Comparison of ENCODE assay signal across 8 cellular contexts in the genomic region with DNA sequence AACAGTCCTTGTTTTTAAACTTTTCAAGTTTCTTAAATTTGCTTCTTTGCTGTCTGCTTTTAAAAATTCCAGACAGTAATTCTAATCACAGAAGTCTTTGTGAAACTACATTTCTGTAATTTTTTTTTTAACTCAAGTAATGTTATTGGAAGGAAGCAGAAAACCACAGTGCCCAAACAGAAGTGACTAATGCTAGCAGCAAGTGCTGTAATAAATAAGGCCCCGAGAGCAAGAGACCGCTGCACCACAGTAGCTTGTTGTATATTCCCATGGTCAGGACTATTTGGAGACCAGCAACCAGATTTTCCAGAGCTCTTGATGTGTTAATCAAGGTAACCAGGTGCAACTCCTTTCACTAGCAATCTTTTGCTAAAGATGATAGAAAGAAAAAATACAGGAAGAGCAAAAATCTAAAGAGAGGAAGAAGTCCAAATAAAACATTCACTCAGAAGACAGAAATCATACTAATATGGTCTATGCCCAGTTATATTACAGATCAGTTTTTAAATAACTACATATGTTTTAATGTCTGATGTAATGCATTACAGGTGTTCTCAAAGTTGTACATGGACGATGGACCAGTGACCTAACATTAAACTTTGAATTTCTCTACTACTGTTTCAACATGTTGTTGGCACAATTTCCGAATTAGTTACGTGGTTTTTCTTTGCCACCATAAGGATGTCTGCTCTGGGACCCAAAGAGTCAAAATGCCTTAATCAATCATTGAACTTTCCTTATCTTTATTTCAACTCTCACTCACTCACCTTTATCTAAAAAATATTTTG. TPM values are rescaled to one million over a fixed set of nuclear protein-coding genes. Genes with fewer than 3 reads are reported as not detected.
DNase-seq lines count a peak whose midpoint lies in the region; ATAC-seq, FAIRE-seq and TF ChIP-seq lines count a peak whose summit lies in the region.

No MANE protein-coding gene starts in this region.

- H3K4me2 ChIP-seq in astrocyte (ENCODE audit: low read length), result peak overlapping the region; percentile 80

- TF ChIP-seq POLR2A in heart left ventricle (IDR thresholded peaks at IDR 0.05), result no peak

- H3K9ac ChIP-seq in astrocyte (ENCODE audit: low read length), result peak overlapping the region; percentile 77

- FAIRE-seq in astrocyte (lab: Jason Lieb, UNC), result peak; percentile 65

- no peak for DNase-seq in heart left ventricle
- DNase-seq in heart right ventricle, result no peak
- peak; percentile 97 for DNase-seq in astrocyte (ENCODE audit: low read depth)
- no peak for DNase-seq in psoas muscle
- DNase-seq in OCI-M1 (lab: John Stamatoyannopoulos, UW), result no peak
- no peak for DNase-seq in NCI-H146 treated with DMSO at 0.1 percent for 48 hours (lab: John Stamatoyannopoulos, UW; ENCODE audit: unreplicated experiment)
- DNase-seq in GM19240 (ENCODE audit: insufficient read length, low spot score), result no peak

- peaks cover 63% of the 10 kb centered on the region for H4K20me1 ChIP-seq in astrocyte (ENCODE audit: insufficient read depth, low read length)

- H3K27ac ChIP-seq in heart left ventricle (peak overlapping the region in 8 of 12 donors; percentile 20 to 73 (median 50)), heart right ventricle (peak overlapping the region in 5 of 10 donors; percentile 3 to 72 (median 46)), astrocyte (ENCODE audit: low read depth, low read length) (peak overlapping the region; percentile 95), psoas muscle (peak overlapping the region; percentile 14)

- intact Hi-C loops in heart left ventricle (cut with DNase I) (loop anchor here in 2 of 10 donors (2.0 to 5.0 kb wide), 2 partner anchors 35 to 44 kb away; no protein-coding TSS in a partner anchor), heart right ventricle (cut with DNase I) (no loop called here), psoas muscle (cut with DNase I) (no loop called here)

- H3K27me3 Mint-ChIP-seq in astrocyte (ENCODE audit: low read depth, unreplicated experiment), result no peaks in the 10 kb centered on the region

- H3K36me3 ChIP-seq in heart left ventricle (no peaks in the 10 kb centered on the region), heart right ventricle (no peaks in the 10 kb centered on the region), astrocyte (ENCODE audit: insufficient read depth, low read length) (no peaks in the 10 kb centered on the region), psoas muscle (ENCODE audit: insufficient read depth in 1 of 2, low read depth in 1 of 2) (no peaks in the 10 kb centered on the region)

- peaks cover 11% of the 10 kb centered on the region for H3K36me3 Mint-ChIP-seq in astrocyte (ENCODE audit: low read depth, unreplicated experiment)

- ATAC-seq in heart left ventricle (peak in 1 of 4 donors; percentile 21), heart right ventricle (no peak), HG03439 (IDR thresholded peaks at IDR 0.05; ENCODE audit: unreplicated experiment) (peak; percentile 71), psoas muscle (no peak)

- peaks cover 9 to 88% (median 63%) of the 10 kb centered on the region in 12 donors for H3K4me1 ChIP-seq in heart left ventricle
- H3K4me1 ChIP-seq in heart right ventricle, result peaks cover 11 to 89% (median 72%) of the 10 kb centered on the region in 9 donors
- peaks cover 58% of the 10 kb centered on the region for H3K4me1 ChIP-seq in astrocyte (ENCODE audit: insufficient read depth, low read length)
- peaks cover 26% of the 10 kb centered on the region for H3K4me1 ChIP-seq in psoas muscle

- peaks cover 88% of the 10 kb centered on the region for H3K79me2 ChIP-seq in astrocyte (ENCODE audit: insufficient read depth, low read length)

- WGBS in heart left ventricle, 4 donors, result 75 to 84% (median 79%) methylated on average over 5 of the region's 5 CpGs
- WGBS in heart right ventricle, 2 donors, result 76 to 84% methylated on average over 5 of the region's 5 CpGs
- 63 to 72% (median 69%) methylated on average over 5 of the region's 5 CpGs for WGBS in psoas muscle, 3 donors

- no peak overlapping the region for H2AFZ ChIP-seq in astrocyte (ENCODE audit: low read depth, low read length)

- no peaks in the 10 kb centered on the region for H3K9me3 Mint-ChIP-seq in astrocyte (ENCODE audit: unreplicated experiment)

- H3K27me3 ChIP-seq in heart left ventricle (peaks cover 0 to 11% (median 0%) of the 10 kb centered on the region in 9 donors), heart right ventricle (peaks cover 0 to 80% (median 0%) of the 10 kb centered on the region in 7 donors), astrocyte (ENCODE audit: insufficient read depth, low read length) (no peaks in the 10 kb centered on the region), psoas muscle (ENCODE audit: insufficient read depth in 3 of 3, low read length in 2 of 3) (no peaks in the 10 kb centered on the region)

- H3K27ac Mint-ChIP-seq in astrocyte (ENCODE audit: unreplicated experiment), result peak overlapping the region; percentile 92

- no peak for TF ChIP-seq CTCF in heart left ventricle (IDR thresholded peaks at IDR 0.05)
- no peak for TF ChIP-seq CTCF in heart right ventricle (IDR thresholded peaks at IDR 0.05)
- TF ChIP-seq CTCF in astrocyte (IDR thresholded peaks at IDR 0.05; ENCODE audit: insufficient read depth, low read depth, low read length), result no peak
- TF ChIP-seq CTCF in psoas muscle (IDR thresholded peaks at IDR 0.05), result no peak

- peak overlapping the region; percentile 24 for H3K4me3 Mint-ChIP-seq in astrocyte (ENCODE audit: unreplicated experiment)

- peaks cover 71% of the 10 kb centered on the region for H3K4me1 Mint-ChIP-seq in astrocyte (ENCODE audit: low read depth, unreplicated experiment)

- H3K4me3 ChIP-seq in heart left ventricle (no peak overlapping the region), heart right ventricle (no peak overlapping the region), astrocyte (ENCODE audit: insufficient read depth, low read depth, low read length) (peak overlapping the region; percentile 15), psoas muscle (no peak overlapping the region)

- H3K9me3 ChIP-seq in heart left ventricle (no peaks in the 10 kb centered on the region), heart right ventricle (no peaks in the 10 kb centered on the region), astrocyte (ENCODE audit: insufficient read depth, low read depth, low read length) (no peaks in the 10 kb centered on the region), psoas muscle (no peaks in the 10 kb centered on the region)

RNA-seq across cellular contexts. Expression of a gene that starts 36.4 kb away (rescaled TPM):
- total RNA-seq in heart left ventricle (10 to 100 TPM; 32.5 to 71.7 (median 41.2) TPM), heart right ventricle (10 to 100 TPM; 30.3 to 78.6 (median 43.7) TPM), astrocyte (94.3 and 105 TPM in 2 replicates), psoas muscle (10 to 100 TPM; 13.3 to 52.9 (median 30.1) TPM)
- polyA plus RNA-seq in heart left ventricle (10 to 100 TPM; 14.5 to 42.3 TPM), heart right ventricle (10 to 100 TPM; 19.5 to 21.8 TPM), psoas muscle (10 to 100 TPM in 1 of 3 donors, 1 to 10 TPM in 2; 6.7 to 53.5 (median 6.7) TPM)
